ENCODE assay signal across 15 cellular contexts in genomic region chr6:20747996-20748395, GRCh38.
A peak's percentile ranks its signal among the peaks of the same experiment; 100 is the strongest.
DNase-seq lines count a peak whose midpoint lies in the region; ATAC-seq and TF ChIP-seq lines count a peak whose summit lies in the region.
"Had no signal": no experiment of that assay in that cellular context is flagged by ENCODE, and none has a peak within 500 bp of the region (broad histone marks: within the 10 kb centered on the region; RNA-seq: fewer than 3 reads in every experiment).

No MANE protein-coding gene starts in this region.

- H3K4me1 ChIP-seq in OCI-LY3 (ENCODE audit: low read length), result peaks cover 44% of the 10 kb centered on the region
- peaks cover 0 to 4% (median 0%) of the 10 kb centered on the region in 4 donors for H3K4me1 ChIP-seq in tibial nerve
- H3K4me1 ChIP-seq: BLaER1 treated with 17β-estradiol and CSF1 and Interleukin-3, amounts not matched to agents 10 nM and 100 nM had no signal

- no peak overlapping the region for H3K9ac ChIP-seq in OCI-LY3 (ENCODE audit: low read length)
- H3K9ac ChIP-seq: BLaER1 treated with 17β-estradiol and CSF1 and Interleukin-3, amounts not matched to agents 10 nM and 100 nM had no signal

- H3K4me3 ChIP-seq in AG10803 (ENCODE audit: low read length) (no peak overlapping the region), OCI-LY3 (ENCODE audit: low read length) (no peak overlapping the region), astrocyte of the spinal cord (ENCODE audit: low read depth, low read length) (no peak overlapping the region), tibial nerve (no peak overlapping the region)
- H3K4me3 ChIP-seq: A549; BLaER1 treated with 17β-estradiol and CSF1 and Interleukin-3, amounts not matched to agents 10 nM and 100 nM; GM23338 had no signal

- H2AFZ ChIP-seq in OCI-LY3 (ENCODE audit: low read depth, low read length), result no peak overlapping the region
- H2AFZ ChIP-seq: GM23338 had no signal

- no peak for TF ChIP-seq EP300 in tibial nerve (IDR thresholded peaks at IDR 0.05)

- peak overlapping the region; percentile 90; the same call in 1 of the 2 replicates for H3K4me2 ChIP-seq in OCI-LY3 (ENCODE audit: low read length)
- H3K4me2 ChIP-seq: A549; BLaER1 treated with 17β-estradiol and CSF1 and Interleukin-3, amounts not matched to agents 10 nM and 100 nM; GM23338 had no signal

- TF ChIP-seq CTCF in AG10803 (conservative IDR thresholded peaks at IDR 0.05; ENCODE audit: low read length), result no peak
- no peak for TF ChIP-seq CTCF in OCI-LY3 (IDR thresholded peaks at IDR 0.05; ENCODE audit: low read depth, low read length)
- no peak for TF ChIP-seq CTCF in astrocyte of the spinal cord (IDR thresholded peaks at IDR 0.05; ENCODE audit: low read depth, low read length)
- TF ChIP-seq CTCF in tibial nerve (IDR thresholded peaks at IDR 0.05), result no peak

- H3K27me3 ChIP-seq in OCI-LY3 (ENCODE audit: low read depth, low read length), result no peaks in the 10 kb centered on the region
- H3K27me3 ChIP-seq in tibial nerve, result no peaks in the 10 kb centered on the region
- H3K27me3 ChIP-seq: BLaER1 treated with 17β-estradiol and CSF1 and Interleukin-3, amounts not matched to agents 10 nM and 100 nM had no signal

- H4K20me1 ChIP-seq in OCI-LY3 (ENCODE audit: insufficient read depth, low read length), result no peaks in the 10 kb centered on the region
- H4K20me1 ChIP-seq: BLaER1 treated with 17β-estradiol and CSF1 and Interleukin-3, amounts not matched to agents 10 nM and 100 nM had no signal

- ATAC-seq in HG03175 (IDR thresholded peaks at IDR 0.05; ENCODE audit: unreplicated experiment), result no peak
- ATAC-seq: A549; CD8-positive, alpha-beta T cell; GM23338 had no signal

- 82 to 87% methylated on average over 2 of the region's 2 CpGs for WGBS in tibial nerve, 2 donors

- DNase-seq in AG10803 (ENCODE audit: low read depth) (peak; percentile 12), astrocyte of the spinal cord (ENCODE audit: low read depth, low spot score) (peak; percentile 43), myocyte (ENCODE audit: low read depth) (peak; percentile 7), tibial nerve (ENCODE audit: low spot score in 2 of 2) (no peak), DMS53 (lab: John Stamatoyannopoulos, UW) (no peak)
- DNase-seq: Calu3; CD8-positive, alpha-beta T cell; GDM1; HCEC 1CT had no signal

- H3K79me2 ChIP-seq in OCI-LY3 (ENCODE audit: low read length), result peaks cover 4% of the 10 kb centered on the region; the same call in 1 of the 2 replicates

- TF ChIP-seq POLR2A in tibial nerve (IDR thresholded peaks at IDR 0.05), result no peak

- no peaks in the 10 kb centered on the region for H3K36me3 ChIP-seq in OCI-LY3 (replicated peaks; ENCODE audit: low read depth, low read length)
- H3K36me3 ChIP-seq in tibial nerve, result no peaks in the 10 kb centered on the region

- no peaks in the 10 kb centered on the region for H3K9me3 ChIP-seq in OCI-LY3 (ENCODE audit: insufficient read depth, low read length)
- no peaks in the 10 kb centered on the region for H3K9me3 ChIP-seq in tibial nerve

- in situ Hi-C loops in astrocyte of the spinal cord (cut with HindIII; ENCODE audit: low sequenced_read_pairs), result no loop called here

- no peak overlapping the region for H3K27ac ChIP-seq in OCI-LY3 (ENCODE audit: low read length)
- no peak overlapping the region for H3K27ac ChIP-seq in tibial nerve
- H3K27ac ChIP-seq: A549; BLaER1 treated with 17β-estradiol and CSF1 and Interleukin-3, amounts not matched to agents 10 nM and 100 nM; HL-60 had no signal

Comparison
In these comparisons a context has a peak if more than half of its experiments do, and no peak if none do; other contexts are left out.
1. DNase-seq: peak in AG10803 (single experiment), astrocyte of the spinal cord (single experiment) and myocyte (single experiment); none in tibial nerve (0 of 2) and DMS53 (single experiment).